8 cellular contexts compared by ENCODE assay signal in genomic region chr4:75514131-75514948, GRCh38. TPM values are rescaled to one million over a fixed set of nuclear protein-coding genes. Genes with fewer than 3 reads are reported as not detected.
A peak's percentile ranks its signal among the peaks of the same experiment; 100 is the strongest.
DNase-seq lines count a peak whose midpoint lies in the region; ATAC-seq and TF ChIP-seq lines count a peak whose summit lies in the region.

Gene RCHY1, minus strand, starts transcription at chr4:75514403. Its CDS starts 117 bp downstream, at chr4:75514286.
Gene THAP6, plus strand, starts transcription at chr4:75514473. Its CDS starts 980 bp downstream, at chr4:75515453.

- peaks cover 8% of the 10 kb centered on the region; the same call in 1 of the 2 replicates for H4K20me1 ChIP-seq in OCI-LY7 (ENCODE audit: insufficient read depth, low read length)

- H3K4me1 ChIP-seq in OCI-LY7 (ENCODE audit: insufficient read depth, low read length, poor library complexity, severe bottlenecking) = peaks cover 34% of the 10 kb centered on the region
- peaks cover 25% of the 10 kb centered on the region for H3K4me1 ChIP-seq in mucosa of descending colon (ENCODE audit: low read depth)

- peak within 1 kb of the TSS; percentile 87 for H3K4me3 ChIP-seq in OCI-LY7 (ENCODE audit: low read depth, low read length, poor library complexity, severe bottlenecking)
- peak within 1 kb of the TSS; percentile 92 for H3K4me3 ChIP-seq in epithelial cell of esophagus (ENCODE audit: low read length)
- H3K4me3 ChIP-seq in mucosa of descending colon = peak within 1 kb of the TSS; percentile 64

- BruUV-seq in OCI-LY7 (replicated peaks; lab: Mats Ljungman, UMichigan) = TSS peak; percentile 76

- H3K9me3 ChIP-seq in OCI-LY7 (ENCODE audit: low read length) (peaks cover 14% of the 10 kb centered on the region; the same call in 1 of the 2 replicates), mucosa of descending colon (no peaks in the 10 kb centered on the region)

- CTCF ChIA-PET in OCI-LY7 (lab: Charles Lee; ENCODE audit: unreplicated experiment) = interaction anchor here (0.5 to 0.6 kb wide), 3 partner anchors 18 to 893 kb away, joined by 3 to 5 read pairs (median 3); no protein-coding TSS in a partner anchor

- peaks cover 66% of the 10 kb centered on the region for H3K79me2 ChIP-seq in OCI-LY7 (ENCODE audit: insufficient read depth, low read depth, low read length)

- peak; percentile 92 for ATAC-seq in GM21526 (IDR thresholded peaks at IDR 0.05; ENCODE audit: low FRiP score, unreplicated experiment)
- peak; percentile 95 for ATAC-seq in mucosa of descending colon

- peak within 1 kb of the TSS; percentile 92 for H3K27ac ChIP-seq in OCI-LY7 (ENCODE audit: low read depth, low read length, poor library complexity, severe bottlenecking)

- POLR2A ChIA-PET in OCI-LY7 (lab: Charles Lee) = interaction anchor here (0.5 to 3.9 kb wide), 12 partner anchors 9 to 213 kb away, joined by 3 to 19 read pairs (median 3); partner anchors contain the start of genes ODAPH and USO1

- DNase-seq in DMS 273 (lab: John Stamatoyannopoulos, UW; ENCODE audit: unreplicated experiment) (peak; percentile 98), HuH-7.5 (ENCODE audit: low spot score) (peak; percentile 43), OCI-LY7 (ENCODE audit: low spot score) (peak; percentile 93), activated T-cell treated with anti-CD3 and anti-CD28 coated beads for 1 hour (ENCODE audit: low read depth) (peak; percentile 82), epithelial cell of esophagus (ENCODE audit: low read depth) (peak; percentile 96), mucosa of descending colon (peak; percentile 96 to 98 (median 97))
- DNase-seq in stimulated activated CD8-positive, alpha-beta memory T cell treated with anti-CD3 and anti-CD28 coated beads, Interleukin-4, amount 100 ng/mL, for 4 hours (ENCODE audit: low read depth in 2 of 2, low spot score in 1 of 2) = peak; percentile 82 to 83

- TF ChIP-seq CTCF in OCI-LY7 (conservative IDR thresholded peaks at IDR 0.05; ENCODE audit: low read length) (0 out of 2 replicates have a peak, but pooled peaks have one; percentile 10), epithelial cell of esophagus (IDR thresholded peaks at IDR 0.05; ENCODE audit: insufficient read depth, low read depth, low read length, missing control alignments) (peak; percentile 10), mucosa of descending colon (IDR thresholded peaks at IDR 0.05) (no peak)

- peaks cover 48% of the 10 kb centered on the region for H3K36me3 ChIP-seq in OCI-LY7 (ENCODE audit: insufficient read depth, low read length)
- H3K36me3 ChIP-seq in mucosa of descending colon (ENCODE audit: low read depth) = no peaks in the 10 kb centered on the region

- peak within 1 kb of the TSS; percentile 95 for H2AFZ ChIP-seq in OCI-LY7 (ENCODE audit: low read length)

- H3K4me2 ChIP-seq in OCI-LY7 (ENCODE audit: low read length) = peak within 1 kb of the TSS; percentile 98

- intact Hi-C loops in OCI-LY7 (cut with micrococcal nuclease; ENCODE audit: unreplicated experiment) = loop anchor here (1.0 to 10.0 kb wide), 3 partner anchors 158 to 1640 kb away; partner anchors contain the start of genes CCNG2, G3BP2 and USO1
- intact Hi-C loops in mucosa of descending colon (cut with DNase I, micrococcal nuclease) = no loop called here

- H3K9me2 ChIP-seq in OCI-LY7 (ENCODE audit: insufficient read depth, low read length) = no peaks in the 10 kb centered on the region

RNA-seq across cellular contexts. Expression of gene RCHY1, which starts in this region (rescaled TPM):
- total RNA-seq in OCI-LY7 (2014; rRNA removed; shearing (Covaris generic)) = 7.7 and 9.2 TPM in 2 replicates
- total RNA-seq in OCI-LY7 (2022) = 25.5 and 29.4 TPM in 2 replicates
- total RNA-seq in mucosa of descending colon = 10 to 100 TPM; 30.5 to 42.2 (median 33.4) TPM

RNA-seq across cellular contexts. Expression of gene THAP6, which starts in this region (rescaled TPM):
- total RNA-seq in OCI-LY7 (2014; rRNA removed; shearing (Covaris generic)) = 15.9 and 17.2 TPM in 2 replicates
- total RNA-seq in OCI-LY7 (2022) (27.3 and 30.6 TPM in 2 replicates), mucosa of descending colon (10 to 100 TPM; 17.3 to 21.8 (median 21.5) TPM)

Comparison
In these comparisons a context has a peak if more than half of its experiments do, and no peak if none do; other contexts are left out.
1. Peak in every context shown above with its lines: DNase-seq, ATAC-seq, H3K4me3 ChIP-seq and H3K27ac ChIP-seq.
2. DNase-seq: peak in every context shown above with its lines; median percentile 98 in DMS 273; 97 in mucosa of descending colon; 96 in epithelial cell of esophagus; 93 in OCI-LY7; 82 in stimulated activated CD8-positive, alpha-beta memory T cell treated with anti-CD3 and anti-CD28 coated beads, Interleukin-4, amount 100 ng/mL, for 4 hours; 82 in activated T-cell treated with anti-CD3 and anti-CD28 coated beads for 1 hour; 43 in HuH-7.5.